Comparison of ENCODE assay signal across 1 cellular context in the genomic region with DNA sequence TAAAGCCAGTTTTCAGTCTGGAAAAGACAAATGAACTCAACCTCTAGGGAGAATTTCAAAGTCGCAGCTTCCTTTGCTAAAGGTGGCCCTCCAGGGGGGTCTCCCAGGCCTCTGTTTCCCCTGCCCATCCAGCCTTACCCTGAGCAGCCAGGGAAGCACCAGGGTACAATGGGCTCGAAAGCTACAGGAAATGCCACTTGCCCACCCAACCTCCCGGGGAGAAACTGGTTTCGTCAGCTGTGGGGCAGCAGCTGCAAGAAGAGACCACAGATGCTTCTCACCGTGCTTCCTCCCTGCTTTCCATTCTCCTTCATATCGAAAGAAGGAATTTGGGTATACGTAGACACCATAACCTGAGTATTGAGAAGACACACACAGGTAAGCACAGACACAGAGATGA.
TF ChIP-seq lines count a peak whose summit lies in the region.

No MANE protein-coding gene starts in this region.

TF ChIP-seq in GM12878, 131 proteins besides CTCF, POLR2A, EP300 and RAD21:
- TF ChIP-seq NFYA (IDR thresholded peaks at IDR 0.05; ENCODE audit: borderline replicate concordance, low read depth, low read length) (no peak), FOS (IDR thresholded peaks at IDR 0.05; ENCODE audit: borderline replicate concordance, extremely low read depth, insufficient read length) (no peak), SPI1 (IDR thresholded peaks at IDR 0.05; ENCODE audit: borderline replicate concordance, insufficient read depth, low read depth, low read length) (no peak), SRF (IDR thresholded peaks at IDR 0.05; ENCODE audit: low read depth in 2 of 2, low read length in 2 of 2) (no peak)
- TF ChIP-seq, protein P1, sequence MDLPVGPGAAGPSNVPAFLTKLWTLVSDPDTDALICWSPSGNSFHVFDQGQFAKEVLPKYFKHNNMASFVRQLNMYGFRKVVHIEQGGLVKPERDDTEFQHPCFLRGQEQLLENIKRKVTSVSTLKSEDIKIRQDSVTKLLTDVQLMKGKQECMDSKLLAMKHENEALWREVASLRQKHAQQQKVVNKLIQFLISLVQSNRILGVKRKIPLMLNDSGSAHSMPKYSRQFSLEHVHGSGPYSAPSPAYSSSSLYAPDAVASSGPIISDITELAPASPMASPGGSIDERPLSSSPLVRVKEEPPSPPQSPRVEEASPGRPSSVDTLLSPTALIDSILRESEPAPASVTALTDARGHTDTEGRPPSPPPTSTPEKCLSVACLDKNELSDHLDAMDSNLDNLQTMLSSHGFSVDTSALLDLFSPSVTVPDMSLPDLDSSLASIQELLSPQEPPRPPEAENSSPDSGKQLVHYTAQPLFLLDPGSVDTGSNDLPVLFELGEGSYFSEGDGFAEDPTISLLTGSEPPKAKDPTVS (IDR thresholded peaks at IDR 0.05; ENCODE audit: low read depth, low read length), result no peak
